8 cellular contexts compared by ENCODE assay signal in genomic region chr6:144006731-144007454, GRCh38. TPM values are rescaled to one million over a fixed set of nuclear protein-coding genes. Genes with fewer than 3 reads are reported as not detected.
DNase-seq lines count a peak whose midpoint lies in the region; ATAC-seq and TF ChIP-seq lines count a peak whose summit lies in the region.

No MANE protein-coding gene starts in this region.

- ATAC-seq in naive thymus-derived CD8-positive, alpha-beta T cell = no peak
- no peak for ATAC-seq in GM19023 (IDR thresholded peaks at IDR 0.05; ENCODE audit: unreplicated experiment)
- ATAC-seq in GM21825 (IDR thresholded peaks at IDR 0.05; ENCODE audit: unreplicated experiment) = no peak
- ATAC-seq in HG03565 (IDR thresholded peaks at IDR 0.05; ENCODE audit: unreplicated experiment) = no peak

- no peaks in the 10 kb centered on the region for H3K9me2 ChIP-seq in PC-9 (ENCODE audit: insufficient read depth)

- DNase-seq in GM03348 (ENCODE audit: low spot score) = peak; percentile 52
- no peak for DNase-seq in PC-9
- no peak for DNase-seq in endodermal cell
- no peak for DNase-seq in naive thymus-derived CD8-positive, alpha-beta T cell
- DNase-seq in NCI-H510A treated with DMSO at 0.1 percent for 48 hours (lab: John Stamatoyannopoulos, UW) = no peak

- POLR2A ChIA-PET in PC-9 (lab: Charles Lee; ENCODE audit: unreplicated experiment) = no interaction called here
- POLR2A ChIA-PET in naive thymus-derived CD8-positive, alpha-beta T cell (lab: Charles Lee) = no interaction called here

- 0 out of 2 replicates have a peak, but pooled peaks cover 5% of the 10 kb centered on the region for H3K4me1 ChIP-seq in PC-9 (replicated peaks; ENCODE audit: insufficient read depth)
- H3K4me1 ChIP-seq in endodermal cell (ENCODE audit: control insufficient read depth, insufficient read depth, low read length) = no peaks in the 10 kb centered on the region

- H3K9ac ChIP-seq in endodermal cell (ENCODE audit: extremely low read depth, low read length, poor library complexity, severe bottlenecking) = peak overlapping the region; percentile 34

- no peaks in the 10 kb centered on the region for H4K20me1 ChIP-seq in PC-9 (ENCODE audit: insufficient read depth)

- WGBS in endodermal cell (ENCODE audit: insufficient coverage in 1 of 2, insufficient read length in 1 of 2), 2 experiments = 53 to 63% methylated on average over 19 to 21 of the region's 21 CpGs

- H3K4me2 ChIP-seq in PC-9 = peak overlapping the region; percentile 83

- peak overlapping the region; percentile 73 for H2AFZ ChIP-seq in PC-9

- no peaks in the 10 kb centered on the region for H3K36me3 Mint-ChIP-seq in endodermal cell (ENCODE audit: low read depth)
- peaks cover 0 to 6% (median 4%) of the 10 kb centered on the region in 3 donors for H3K36me3 Mint-ChIP-seq in naive thymus-derived CD8-positive, alpha-beta T cell

- no peaks in the 10 kb centered on the region for H3K79me2 ChIP-seq in PC-9 (ENCODE audit: low read depth)

- no peak overlapping the region for H3K27ac Mint-ChIP-seq in endodermal cell
- H3K27ac Mint-ChIP-seq in naive thymus-derived CD8-positive, alpha-beta T cell = no peak overlapping the region

- no peaks in the 10 kb centered on the region for H3K36me3 ChIP-seq in PC-9 (ENCODE audit: low read depth)
- H3K36me3 ChIP-seq in endodermal cell (ENCODE audit: control insufficient read depth, insufficient read depth, low read length) = no peaks in the 10 kb centered on the region

- intact Hi-C loops in PC-9 (cut with micrococcal nuclease; ENCODE audit: unreplicated experiment) = loop anchor here (5.0 kb wide), 2 partner anchors 65 to 165 kb away; partner anchors contain the start of gene LTV1

- no peaks in the 10 kb centered on the region for H3F3A ChIP-seq in PC-9 (ENCODE audit: insufficient read depth, low read depth)

- CTCF ChIA-PET in PC-9 (lab: Charles Lee) = no interaction called here

- H3K4me3 ChIP-seq in PC-9 (peak overlapping the region; percentile 61), endodermal cell (ENCODE audit: low read length) (peak overlapping the region; percentile 85)

- peak overlapping the region; percentile 45 for H3K4me3 Mint-ChIP-seq in endodermal cell
- peak overlapping the region; percentile 49 to 76 (median 66) for H3K4me3 Mint-ChIP-seq in naive thymus-derived CD8-positive, alpha-beta T cell

- H3K27me3 Mint-ChIP-seq in endodermal cell (ENCODE audit: insufficient read depth) = peaks cover 64% of the 10 kb centered on the region
- H3K27me3 Mint-ChIP-seq in naive thymus-derived CD8-positive, alpha-beta T cell = peaks cover 6 to 33% (median 16%) of the 10 kb centered on the region in 5 donors

- TF ChIP-seq CTCF in PC-9 (conservative IDR thresholded peaks at IDR 0.05) (no peak), endodermal cell (conservative IDR thresholded peaks at IDR 0.05) (no peak)

- H3K9me3 ChIP-seq in PC-9 (ENCODE audit: insufficient read depth, low read depth) (no peaks in the 10 kb centered on the region), endodermal cell (ENCODE audit: control insufficient read depth, low read length) (peaks cover 13% of the 10 kb centered on the region)

- peaks cover 4% of the 10 kb centered on the region; the same call in 1 of the 2 replicates for H3K27me3 ChIP-seq in PC-9 (ENCODE audit: insufficient read depth, low read depth)
- peaks cover 27% of the 10 kb centered on the region for H3K27me3 ChIP-seq in endodermal cell (ENCODE audit: control insufficient read depth, insufficient read depth, low read length, poor library complexity, severe bottlenecking)

- no peaks in the 10 kb centered on the region for H3K4me1 Mint-ChIP-seq in endodermal cell
- peaks cover 0 to 6% (median 4%) of the 10 kb centered on the region in 4 donors for H3K4me1 Mint-ChIP-seq in naive thymus-derived CD8-positive, alpha-beta T cell

- no peak overlapping the region for H3K27ac ChIP-seq in PC-9
- no peak overlapping the region for H3K27ac ChIP-seq in endodermal cell (ENCODE audit: low read depth, low read length)

- TSS peak; percentile 63 for BruUV-seq in PC-9 (replicated peaks; lab: Mats Ljungman, UMichigan)

- peaks cover 29% of the 10 kb centered on the region for H3K9me3 Mint-ChIP-seq in endodermal cell
- H3K9me3 Mint-ChIP-seq in naive thymus-derived CD8-positive, alpha-beta T cell = peaks cover 0 to 11% (median 3%) of the 10 kb centered on the region in 9 donors

RNA-seq across cellular contexts. Expression of gene PLAGL1, which starts 1.2 kb away (rescaled TPM):
- total RNA-seq in PC-9 (2021) (7.8 and 8.3 TPM in 2 replicates), endodermal cell (1 to 10 TPM; 1.4 to 1.6 TPM)
- 87.8 TPM for polyA plus RNA-seq in endodermal cell (2013, experiment 1 of 2)
- 69.3 TPM for polyA plus RNA-seq in endodermal cell (2013, experiment 2 of 2)
- total RNA-seq in naive thymus-derived CD8-positive, alpha-beta T cell = 1 to 10 TPM; 7.6 to 8.0 TPM
- polyA plus RNA-seq in naive thymus-derived CD8-positive, alpha-beta T cell = 1 to 10 TPM; 2.9 to 4.9 (median 3.3) TPM
